Comparison of ENCODE assay signal across 14 cellular contexts in the genomic region with DNA sequence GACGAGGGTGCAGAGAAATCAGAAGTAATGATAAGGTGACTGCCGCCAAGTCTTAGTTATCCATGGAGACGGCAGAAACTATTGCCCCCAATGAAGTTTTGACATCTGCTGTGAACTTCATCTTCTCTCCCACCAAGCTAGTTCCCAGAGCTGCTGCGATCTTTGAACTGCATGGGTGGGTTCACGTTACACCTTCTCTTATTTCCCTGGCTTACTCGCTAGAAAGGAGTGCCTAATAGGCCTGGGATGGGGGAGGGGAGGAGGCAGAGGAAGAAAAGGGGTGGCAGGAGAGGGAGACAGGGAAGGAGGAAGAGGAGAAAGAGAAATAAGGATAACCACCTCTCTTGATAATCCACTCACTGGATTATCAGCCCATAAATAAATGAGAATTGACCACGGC.
DNase-seq lines count a peak whose midpoint lies in the region; ATAC-seq and TF ChIP-seq lines count a peak whose summit lies in the region.
"Had no signal": no experiment of that assay in that cellular context is flagged by ENCODE, and none has a peak within 500 bp of the region (broad histone marks: within the 10 kb centered on the region; RNA-seq: fewer than 3 reads in every experiment).

No MANE protein-coding gene starts in this region.

- H3K79me2 ChIP-seq in osteoblast (ENCODE audit: insufficient read depth, low read length): no peaks in the 10 kb centered on the region

- no peak overlapping the region for H3K4me2 ChIP-seq in osteoblast (ENCODE audit: insufficient read depth, low read length)

- H3K27me3 ChIP-seq in SJCRH30 (no peaks in the 10 kb centered on the region), iPS DF 6.9 (ENCODE audit: control insufficient read depth, insufficient read depth, low read length) (no peaks in the 10 kb centered on the region), osteoblast (ENCODE audit: insufficient read depth, low read length) (no peaks in the 10 kb centered on the region)

- H3K27ac ChIP-seq in SJCRH30 (peak overlapping the region; percentile 93), iPS DF 6.9 (ENCODE audit: low read length) (no peak overlapping the region), osteoblast (ENCODE audit: low read depth, low read length) (no peak overlapping the region)

- TF ChIP-seq CTCF in osteoblast (IDR thresholded peaks at IDR 0.05; ENCODE audit: extremely low read depth, low read depth, low read length): no peak

- DNase-seq in NCI-H2171 (lab: John Stamatoyannopoulos, UW) (peak; percentile 38), SJCRH30 (peak; percentile 30 to 63), iPS DF 6.9 (ENCODE audit: low read depth, low spot score) (peak; percentile 11), osteoblast (ENCODE audit: insufficient read length, low spot score, missing footprints) (peak; percentile 22), NAMALWA (ENCODE audit: low spot score) (no peak), Right ventricle myocardium inferior (ENCODE audit: missing footprints) (no peak)
- DNase-seq: C1 segment of cervical spinal cord; CD4-positive, alpha-beta memory T cell; DMS79 treated with DMSO at 0.1 percent for 48 hours; GOT3 had no signal

- H3K4me3 ChIP-seq in SJCRH30 (no peak overlapping the region), iPS DF 6.9 (ENCODE audit: low read length) (no peak overlapping the region), osteoblast (ENCODE audit: insufficient read depth, low read length) (no peak overlapping the region)
- H3K4me3 ChIP-seq: HAP-1 had no signal

- no peak overlapping the region for H2AFZ ChIP-seq in osteoblast (ENCODE audit: low read length)

- intact Hi-C loops in Right ventricle myocardium inferior (cut with DNase I): no loop called here

- WGBS in iPS DF 6.9 (ENCODE audit: insufficient coverage, insufficient read length): no CpG with 5 or more reads among the region's 7 CpGs

- H3K4me1 ChIP-seq in SJCRH30 (peaks cover 49% of the 10 kb centered on the region), iPS DF 6.9 (ENCODE audit: control insufficient read depth, insufficient read depth, low read length) (peaks cover 5% of the 10 kb centered on the region; the same call in 1 of the 2 replicates), osteoblast (ENCODE audit: insufficient read depth, low read length) (no peaks in the 10 kb centered on the region)
- H3K4me1 ChIP-seq: HAP-1 had no signal

- H3K36me3 ChIP-seq in SJCRH30: no peaks in the 10 kb centered on the region
- H3K36me3 ChIP-seq in iPS DF 6.9 (ENCODE audit: control insufficient read depth, insufficient read depth, low read length): no peaks in the 10 kb centered on the region
- H3K36me3 ChIP-seq in osteoblast (ENCODE audit: insufficient read depth, low read length): no peaks in the 10 kb centered on the region
- H3K36me3 ChIP-seq: HAP-1 had no signal

- no peak for ATAC-seq in HG03025 (IDR thresholded peaks at IDR 0.05; ENCODE audit: low FRiP score, unreplicated experiment)
- no peak for ATAC-seq in HG03571 (IDR thresholded peaks at IDR 0.05; ENCODE audit: unreplicated experiment)
- ATAC-seq in Right ventricle myocardium inferior: no peak
- ATAC-seq: HepG2 had no signal

- H3K9me3 ChIP-seq in SJCRH30 (replicated peaks) (no peaks in the 10 kb centered on the region), iPS DF 6.9 (ENCODE audit: control insufficient read depth, insufficient read depth, low read length) (no peaks in the 10 kb centered on the region), osteoblast (ENCODE audit: low read depth, low read length) (no peaks in the 10 kb centered on the region)
- H3K9me3 ChIP-seq: HAP-1 had no signal

- no peaks in the 10 kb centered on the region for H4K20me1 ChIP-seq in osteoblast (ENCODE audit: insufficient read depth, low read length)

Comparison
In these comparisons a context has a peak if more than half of its experiments do, and no peak if none do; other contexts are left out.
1. DNase-seq: peak in NCI-H2171 (single experiment), SJCRH30 (2 of 2), iPS DF 6.9 (single experiment) and osteoblast (single experiment); none in NAMALWA (single experiment) and Right ventricle myocardium inferior (single experiment).